In the genomic region with DNA sequence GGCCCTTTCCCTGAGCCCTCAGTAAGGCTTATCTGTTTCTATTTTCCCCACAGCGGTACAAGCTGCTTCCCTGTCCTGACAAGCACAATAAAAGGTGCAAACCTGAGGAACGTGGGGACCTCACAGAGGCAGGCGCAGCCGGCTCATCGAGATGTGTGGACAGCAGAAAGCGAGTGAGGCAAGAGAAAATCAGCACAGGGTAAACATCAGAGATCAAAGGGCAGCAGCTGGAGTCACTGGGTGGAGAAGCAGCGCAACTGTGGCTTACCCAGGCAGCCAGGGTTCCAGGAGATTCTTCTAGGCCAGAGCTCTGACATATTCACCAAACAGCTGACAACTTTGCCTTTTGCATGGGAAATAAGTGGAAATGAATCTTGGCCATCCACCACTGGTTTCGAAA, we compare ENCODE assay signal across 1 cellular context.
TF ChIP-seq lines count a peak whose summit lies in the region.

No MANE protein-coding gene starts in this region.

TF ChIP-seq in HepG2, 621 proteins besides CTCF, POLR2A, EP300 and RAD21 (continued from another document and continues in another):
- TF ChIP-seq, protein P1, sequence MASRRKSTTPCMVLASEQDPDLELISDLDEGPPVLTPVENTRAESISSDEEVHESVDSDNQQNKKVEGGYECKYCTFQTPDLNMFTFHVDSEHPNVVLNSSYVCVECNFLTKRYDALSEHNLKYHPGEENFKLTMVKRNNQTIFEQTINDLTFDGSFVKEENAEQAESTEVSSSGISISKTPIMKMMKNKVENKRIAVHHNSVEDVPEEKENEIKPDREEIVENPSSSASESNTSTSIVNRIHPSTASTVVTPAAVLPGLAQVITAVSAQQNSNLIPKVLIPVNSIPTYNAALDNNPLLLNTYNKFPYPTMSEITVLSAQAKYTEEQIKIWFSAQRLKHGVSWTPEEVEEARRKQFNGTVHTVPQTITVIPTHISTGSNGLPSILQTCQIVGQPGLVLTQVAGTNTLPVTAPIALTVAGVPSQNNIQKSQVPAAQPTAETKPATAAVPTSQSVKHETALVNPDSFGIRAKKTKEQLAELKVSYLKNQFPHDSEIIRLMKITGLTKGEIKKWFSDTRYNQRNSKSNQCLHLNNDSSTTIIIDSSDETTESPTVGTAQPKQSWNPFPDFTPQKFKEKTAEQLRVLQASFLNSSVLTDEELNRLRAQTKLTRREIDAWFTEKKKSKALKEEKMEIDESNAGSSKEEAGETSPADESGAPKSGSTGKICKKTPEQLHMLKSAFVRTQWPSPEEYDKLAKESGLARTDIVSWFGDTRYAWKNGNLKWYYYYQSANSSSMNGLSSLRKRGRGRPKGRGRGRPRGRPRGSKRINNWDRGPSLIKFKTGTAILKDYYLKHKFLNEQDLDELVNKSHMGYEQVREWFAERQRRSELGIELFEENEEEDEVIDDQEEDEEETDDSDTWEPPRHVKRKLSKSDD (CRISPR knock-in tag; IDR thresholded peaks at IDR 0.05; ENCODE audit: low read depth): no peak
- TF ChIP-seq HNF4A (CRISPR knock-in tag; IDR thresholded peaks at IDR 0.05) (peak; percentile 99), NFIB (CRISPR knock-in tag; IDR thresholded peaks at IDR 0.05; ENCODE audit: borderline replicate concordance) (no peak), JUNB (CRISPR knock-in tag; IDR thresholded peaks at IDR 0.05; ENCODE audit: borderline replicate concordance) (no peak), ZNF564 (CRISPR knock-in tag; IDR thresholded peaks at IDR 0.05) (no peak), ZNF552 (CRISPR knock-in tag; IDR thresholded peaks at IDR 0.05; ENCODE audit: borderline replicate concordance) (no peak), ZFP36L1 (CRISPR knock-in tag; IDR thresholded peaks at IDR 0.05) (peak; percentile 61; the same call in 1 of the 2 replicates), ZNF775 (CRISPR knock-in tag; IDR thresholded peaks at IDR 0.05; ENCODE audit: borderline replicate concordance) (no peak), TEAD3 (CRISPR knock-in tag; optimal IDR thresholded peaks at IDR 0.05; ENCODE audit: borderline replicate concordance) (peak; percentile 50), IRF2 (CRISPR knock-in tag; IDR thresholded peaks at IDR 0.05) (peak; percentile 59; the same call in 1 of the 2 replicates), HDAC1 (CRISPR knock-in tag; IDR thresholded peaks at IDR 0.05) (peak; percentile 88), CHD4 (IDR thresholded peaks at IDR 0.05; ENCODE audit: borderline replicate concordance, low read length) (no peak), ZZZ3 (CRISPR knock-in tag; IDR thresholded peaks at IDR 0.05; ENCODE audit: borderline replicate concordance) (no peak), ARHGAP35 (CRISPR knock-in tag; IDR thresholded peaks at IDR 0.05; ENCODE audit: borderline replicate concordance) (no peak), ZFP62 (CRISPR knock-in tag; IDR thresholded peaks at IDR 0.05) (no peak), WIZ (CRISPR knock-in tag; IDR thresholded peaks at IDR 0.05) (no peak), ZNF292 (CRISPR knock-in tag; IDR thresholded peaks at IDR 0.05; ENCODE audit: borderline replicate concordance, low read depth) (peak; percentile 97), ARNT (IDR thresholded peaks at IDR 0.05) (no peak), ZNF83 (CRISPR knock-in tag; IDR thresholded peaks at IDR 0.05; ENCODE audit: borderline replicate concordance) (no peak), ZNF879 (CRISPR knock-in tag; IDR thresholded peaks at IDR 0.05) (no peak), KAT8 (CRISPR knock-in tag; IDR thresholded peaks at IDR 0.05) (peak; percentile 33; the same call in 1 of the 2 replicates), MEF2D (CRISPR knock-in tag; IDR thresholded peaks at IDR 0.05) (no peak), ZNF33A (CRISPR knock-in tag; IDR thresholded peaks at IDR 0.05; ENCODE audit: borderline replicate concordance) (no peak), ZNF761 (CRISPR knock-in tag; conservative IDR thresholded peaks at IDR 0.05) (no peak), ZBTB20 (CRISPR knock-in tag; IDR thresholded peaks at IDR 0.05; ENCODE audit: borderline replicate concordance, low read depth) (no peak), ZNF780A (CRISPR knock-in tag; IDR thresholded peaks at IDR 0.05) (no peak), ZBTB7A (CRISPR knock-in tag; IDR thresholded peaks at IDR 0.05) (no peak), NKX3-1 (CRISPR knock-in tag; IDR thresholded peaks at IDR 0.05) (0 out of 2 replicates have a peak, but pooled peaks have one; percentile 32), SRSF1 (optimal IDR thresholded peaks at IDR 0.05; ENCODE audit: low read depth, low read length) (no peak), ZNF773 (CRISPR knock-in tag; IDR thresholded peaks at IDR 0.05; ENCODE audit: borderline replicate concordance) (no peak), ZNF510 (CRISPR knock-in tag; IDR thresholded peaks at IDR 0.05; ENCODE audit: low read depth) (no peak), ZNF451 (CRISPR knock-in tag; IDR thresholded peaks at IDR 0.05) (no peak), ZNF546 (CRISPR knock-in tag; conservative IDR thresholded peaks at IDR 0.05) (no peak), SYNCRIP (IDR thresholded peaks at IDR 0.05; ENCODE audit: insufficient read depth, low read depth, low read length) (no peak)
- TF ChIP-seq, protein P2, sequence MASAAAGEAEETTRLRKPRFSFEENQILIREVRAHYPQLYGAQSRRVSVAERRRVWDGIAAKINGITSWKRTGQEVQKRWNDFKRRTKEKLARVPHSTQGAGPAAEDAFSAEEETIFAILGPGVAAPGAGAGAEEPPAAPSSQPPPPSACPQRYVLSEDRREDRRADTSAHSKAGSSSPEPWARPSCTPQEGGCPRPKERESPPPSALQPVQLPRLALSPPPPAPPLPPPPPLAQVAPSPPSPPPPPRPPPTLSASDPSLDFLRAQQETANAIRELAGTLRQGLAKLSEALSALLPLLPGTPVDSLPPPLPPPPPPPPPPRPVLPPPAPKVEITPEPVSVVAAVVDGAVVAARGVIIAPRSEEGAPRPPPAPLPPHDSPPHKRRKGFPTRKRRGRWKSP (CRISPR knock-in tag; IDR thresholded peaks at IDR 0.05): peak; percentile 70
- TF ChIP-seq, protein P3, sequence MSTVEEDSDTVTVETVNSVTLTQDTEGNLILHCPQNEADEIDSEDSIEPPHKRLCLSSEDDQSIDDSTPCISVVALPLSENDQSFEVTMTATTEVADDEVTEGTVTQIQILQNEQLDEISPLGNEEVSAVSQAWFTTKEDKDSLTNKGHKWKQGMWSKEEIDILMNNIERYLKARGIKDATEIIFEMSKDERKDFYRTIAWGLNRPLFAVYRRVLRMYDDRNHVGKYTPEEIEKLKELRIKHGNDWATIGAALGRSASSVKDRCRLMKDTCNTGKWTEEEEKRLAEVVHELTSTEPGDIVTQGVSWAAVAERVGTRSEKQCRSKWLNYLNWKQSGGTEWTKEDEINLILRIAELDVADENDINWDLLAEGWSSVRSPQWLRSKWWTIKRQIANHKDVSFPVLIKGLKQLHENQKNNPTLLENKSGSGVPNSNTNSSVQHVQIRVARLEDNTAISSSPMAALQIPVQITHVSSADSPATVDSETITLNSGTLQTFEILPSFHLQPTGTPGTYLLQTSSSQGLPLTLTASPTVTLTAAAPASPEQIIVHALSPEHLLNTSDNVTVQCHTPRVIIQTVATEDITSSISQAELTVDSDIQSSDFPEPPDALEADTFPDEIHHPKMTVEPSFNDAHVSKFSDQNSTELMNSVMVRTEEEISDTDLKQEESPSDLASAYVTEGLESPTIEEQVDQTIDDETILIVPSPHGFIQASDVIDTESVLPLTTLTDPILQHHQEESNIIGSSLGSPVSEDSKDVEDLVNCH (CRISPR knock-in tag; IDR thresholded peaks at IDR 0.05): no peak
- TF ChIP-seq, protein P4, sequence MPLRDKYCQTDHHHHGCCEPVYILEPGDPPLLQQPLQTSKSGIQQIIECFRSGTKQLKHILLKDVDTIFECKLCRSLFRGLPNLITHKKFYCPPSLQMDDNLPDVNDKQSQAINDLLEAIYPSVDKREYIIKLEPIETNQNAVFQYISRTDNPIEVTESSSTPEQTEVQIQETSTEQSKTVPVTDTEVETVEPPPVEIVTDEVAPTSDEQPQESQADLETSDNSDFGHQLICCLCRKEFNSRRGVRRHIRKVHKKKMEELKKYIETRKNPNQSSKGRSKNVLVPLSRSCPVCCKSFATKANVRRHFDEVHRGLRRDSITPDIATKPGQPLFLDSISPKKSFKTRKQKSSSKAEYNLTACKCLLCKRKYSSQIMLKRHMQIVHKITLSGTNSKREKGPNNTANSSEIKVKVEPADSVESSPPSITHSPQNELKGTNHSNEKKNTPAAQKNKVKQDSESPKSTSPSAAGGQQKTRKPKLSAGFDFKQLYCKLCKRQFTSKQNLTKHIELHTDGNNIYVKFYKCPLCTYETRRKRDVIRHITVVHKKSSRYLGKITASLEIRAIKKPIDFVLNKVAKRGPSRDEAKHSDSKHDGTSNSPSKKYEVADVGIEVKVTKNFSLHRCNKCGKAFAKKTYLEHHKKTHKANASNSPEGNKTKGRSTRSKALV (CRISPR knock-in tag; IDR thresholded peaks at IDR 0.05): 0 out of 2 replicates have a peak, but pooled peaks have one; percentile 55
- TF ChIP-seq, protein P5, sequence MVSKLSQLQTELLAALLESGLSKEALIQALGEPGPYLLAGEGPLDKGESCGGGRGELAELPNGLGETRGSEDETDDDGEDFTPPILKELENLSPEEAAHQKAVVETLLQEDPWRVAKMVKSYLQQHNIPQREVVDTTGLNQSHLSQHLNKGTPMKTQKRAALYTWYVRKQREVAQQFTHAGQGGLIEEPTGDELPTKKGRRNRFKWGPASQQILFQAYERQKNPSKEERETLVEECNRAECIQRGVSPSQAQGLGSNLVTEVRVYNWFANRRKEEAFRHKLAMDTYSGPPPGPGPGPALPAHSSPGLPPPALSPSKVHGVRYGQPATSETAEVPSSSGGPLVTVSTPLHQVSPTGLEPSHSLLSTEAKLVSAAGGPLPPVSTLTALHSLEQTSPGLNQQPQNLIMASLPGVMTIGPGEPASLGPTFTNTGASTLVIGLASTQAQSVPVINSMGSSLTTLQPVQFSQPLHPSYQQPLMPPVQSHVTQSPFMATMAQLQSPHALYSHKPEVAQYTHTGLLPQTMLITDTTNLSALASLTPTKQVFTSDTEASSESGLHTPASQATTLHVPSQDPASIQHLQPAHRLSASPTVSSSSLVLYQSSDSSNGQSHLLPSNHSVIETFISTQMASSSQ (IDR thresholded peaks at IDR 0.05; ENCODE audit: low read depth): peak; percentile 21; the same call in 1 of the 2 replicates
- TF ChIP-seq, protein P5 (CRISPR knock-in tag; IDR thresholded peaks at IDR 0.05; ENCODE audit: borderline replicate concordance): no peak
- TF ChIP-seq, protein P6, sequence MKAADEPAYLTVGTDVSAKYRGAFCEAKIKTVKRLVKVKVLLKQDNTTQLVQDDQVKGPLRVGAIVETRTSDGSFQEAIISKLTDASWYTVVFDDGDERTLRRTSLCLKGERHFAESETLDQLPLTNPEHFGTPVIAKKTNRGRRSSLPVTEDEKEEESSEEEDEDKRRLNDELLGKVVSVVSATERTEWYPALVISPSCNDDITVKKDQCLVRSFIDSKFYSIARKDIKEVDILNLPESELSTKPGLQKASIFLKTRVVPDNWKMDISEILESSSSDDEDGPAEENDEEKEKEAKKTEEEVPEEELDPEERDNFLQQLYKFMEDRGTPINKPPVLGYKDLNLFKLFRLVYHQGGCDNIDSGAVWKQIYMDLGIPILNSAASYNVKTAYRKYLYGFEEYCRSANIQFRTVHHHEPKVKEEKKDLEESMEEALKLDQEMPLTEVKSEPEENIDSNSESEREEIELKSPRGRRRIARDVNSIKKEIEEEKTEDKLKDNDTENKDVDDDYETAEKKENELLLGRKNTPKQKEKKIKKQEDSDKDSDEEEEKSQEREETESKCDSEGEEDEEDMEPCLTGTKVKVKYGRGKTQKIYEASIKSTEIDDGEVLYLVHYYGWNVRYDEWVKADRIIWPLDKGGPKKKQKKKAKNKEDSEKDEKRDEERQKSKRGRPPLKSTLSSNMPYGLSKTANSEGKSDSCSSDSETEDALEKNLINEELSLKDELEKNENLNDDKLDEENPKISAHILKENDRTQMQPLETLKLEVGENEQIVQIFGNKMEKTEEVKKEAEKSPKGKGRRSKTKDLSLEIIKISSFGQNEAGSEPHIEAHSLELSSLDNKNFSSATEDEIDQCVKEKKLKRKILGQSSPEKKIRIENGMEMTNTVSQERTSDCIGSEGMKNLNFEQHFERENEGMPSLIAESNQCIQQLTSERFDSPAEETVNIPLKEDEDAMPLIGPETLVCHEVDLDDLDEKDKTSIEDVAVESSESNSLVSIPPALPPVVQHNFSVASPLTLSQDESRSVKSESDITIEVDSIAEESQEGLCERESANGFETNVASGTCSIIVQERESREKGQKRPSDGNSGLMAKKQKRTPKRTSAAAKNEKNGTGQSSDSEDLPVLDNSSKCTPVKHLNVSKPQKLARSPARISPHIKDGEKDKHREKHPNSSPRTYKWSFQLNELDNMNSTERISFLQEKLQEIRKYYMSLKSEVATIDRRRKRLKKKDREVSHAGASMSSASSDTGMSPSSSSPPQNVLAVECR (CRISPR knock-in tag; IDR thresholded peaks at IDR 0.05; ENCODE audit: borderline replicate concordance): peak; percentile 60; the same call in 1 of the 2 replicates
- TF ChIP-seq, protein P7, sequence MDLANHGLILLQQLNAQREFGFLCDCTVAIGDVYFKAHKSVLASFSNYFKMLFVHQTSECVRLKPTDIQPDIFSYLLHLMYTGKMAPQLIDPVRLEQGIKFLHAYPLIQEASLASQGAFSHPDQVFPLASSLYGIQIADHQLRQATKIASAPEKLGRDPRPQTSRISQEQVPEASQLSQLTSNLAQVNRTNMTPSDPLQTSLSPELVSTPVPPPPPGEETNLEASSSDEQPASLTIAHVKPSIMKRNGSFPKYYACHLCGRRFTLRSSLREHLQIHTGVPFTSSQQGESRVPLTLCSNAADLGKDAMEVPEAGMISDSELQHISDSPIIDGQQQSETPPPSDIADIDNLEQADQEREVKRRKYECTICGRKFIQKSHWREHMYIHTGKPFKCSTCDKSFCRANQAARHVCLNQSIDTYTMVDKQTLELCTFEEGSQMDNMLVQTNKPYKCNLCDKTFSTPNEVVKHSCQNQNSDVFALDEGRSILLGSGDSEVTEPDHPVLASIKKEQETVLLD (CRISPR knock-in tag; IDR thresholded peaks at IDR 0.05; ENCODE audit: low read depth): no peak
- TF ChIP-seq, protein P8, sequence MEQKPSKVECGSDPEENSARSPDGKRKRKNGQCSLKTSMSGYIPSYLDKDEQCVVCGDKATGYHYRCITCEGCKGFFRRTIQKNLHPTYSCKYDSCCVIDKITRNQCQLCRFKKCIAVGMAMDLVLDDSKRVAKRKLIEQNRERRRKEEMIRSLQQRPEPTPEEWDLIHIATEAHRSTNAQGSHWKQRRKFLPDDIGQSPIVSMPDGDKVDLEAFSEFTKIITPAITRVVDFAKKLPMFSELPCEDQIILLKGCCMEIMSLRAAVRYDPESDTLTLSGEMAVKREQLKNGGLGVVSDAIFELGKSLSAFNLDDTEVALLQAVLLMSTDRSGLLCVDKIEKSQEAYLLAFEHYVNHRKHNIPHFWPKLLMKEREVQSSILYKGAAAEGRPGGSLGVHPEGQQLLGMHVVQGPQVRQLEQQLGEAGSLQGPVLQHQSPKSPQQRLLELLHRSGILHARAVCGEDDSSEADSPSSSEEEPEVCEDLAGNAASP (CRISPR knock-in tag; IDR thresholded peaks at IDR 0.05; ENCODE audit: borderline replicate concordance): 0 out of 2 replicates have a peak, but pooled peaks have one; percentile 43
